9 cellular contexts compared by ENCODE assay signal in genomic region chr20:38804682-38805501, GRCh38. TPM values are rescaled to one million over a fixed set of nuclear protein-coding genes. Genes with fewer than 3 reads are reported as not detected.
DNase-seq lines count a peak whose midpoint lies in the region; ATAC-seq and TF ChIP-seq lines count a peak whose summit lies in the region.
"Had no signal": no experiment of that assay in that cellular context is flagged by ENCODE, and none has a peak within 500 bp of the region (broad histone marks: within the 10 kb centered on the region; RNA-seq: fewer than 3 reads in every experiment).

No MANE protein-coding gene starts in this region.

- peak overlapping the region; percentile 97 for H3K27ac Mint-ChIP-seq in activated CD4-positive, alpha-beta T cell treated with anti-CD3 and anti-CD28 coated beads, Interleukin-2, amount 10 ng/mL, durations not matched to agents 7 days and 5 days
- H3K27ac Mint-ChIP-seq in nephron progenitor cell: no peak overlapping the region

- H3K4me1 ChIP-seq in stomach smooth muscle (ENCODE audit: control insufficient read depth, insufficient read depth, low read length): peaks cover 24% of the 10 kb centered on the region

- no peaks in the 10 kb centered on the region for H3K9me3 Mint-ChIP-seq in activated CD4-positive, alpha-beta T cell treated with anti-CD3 and anti-CD28 coated beads, Interleukin-2, amount 10 ng/mL, durations not matched to agents 7 days and 5 days
- H3K9me3 Mint-ChIP-seq in nephron progenitor cell: no peaks in the 10 kb centered on the region

- H3K4me3 Mint-ChIP-seq in activated CD4-positive, alpha-beta T cell treated with anti-CD3 and anti-CD28 coated beads, Interleukin-2, amount 10 ng/mL, durations not matched to agents 7 days and 5 days: peak overlapping the region; percentile 87
- H3K4me3 Mint-ChIP-seq in nephron progenitor cell: peak overlapping the region; percentile 73

- H3K4me1 Mint-ChIP-seq in activated CD4-positive, alpha-beta T cell treated with anti-CD3 and anti-CD28 coated beads, Interleukin-2, amount 10 ng/mL, durations not matched to agents 7 days and 5 days: peaks cover 60% of the 10 kb centered on the region
- peaks cover 13% of the 10 kb centered on the region for H3K4me1 Mint-ChIP-seq in nephron progenitor cell

- POLR2A ChIA-PET in activated CD4-positive, alpha-beta T cell treated with anti-CD3 and anti-CD28 coated beads, Interleukin-2, amount 10 ng/mL, durations not matched to agents 7 days and 5 days (lab: Charles Lee): interaction anchor here (0.6 to 1.0 kb wide), 3 partner anchors 10 to 70 kb away, joined by 3 to 4 read pairs (median 3); no protein-coding TSS in a partner anchor

- peaks cover 25% of the 10 kb centered on the region for H3K36me3 Mint-ChIP-seq in activated CD4-positive, alpha-beta T cell treated with anti-CD3 and anti-CD28 coated beads, Interleukin-2, amount 10 ng/mL, durations not matched to agents 7 days and 5 days (ENCODE audit: low read depth)
- no peaks in the 10 kb centered on the region for H3K36me3 Mint-ChIP-seq in nephron progenitor cell (ENCODE audit: low read depth)

- H3K27me3 ChIP-seq in HL-60 (ENCODE audit: insufficient read depth, poor library complexity, severe bottlenecking) (peaks cover 21% of the 10 kb centered on the region), stomach smooth muscle (ENCODE audit: control insufficient read depth in 1 of 2, insufficient read depth in 2 of 2, low read length in 2 of 2) (peaks cover 27 to 33% of the 10 kb centered on the region in 2 donors)

- peak in 1 of 2 experiments; percentile 62 for DNase-seq in HL-60 (ENCODE audit: low read depth in 1 of 2, low spot score in 1 of 2)
- DNase-seq in activated CD4-positive, alpha-beta T cell treated with anti-CD3 and anti-CD28 coated beads, Interleukin-2, amount 10 ng/mL, durations not matched to agents 7 days and 5 days: peak; percentile 85
- peak; percentile 57 for DNase-seq in ecto neural progenitor cell (ENCODE audit: low spot score)
- DNase-seq in nephron progenitor cell: no peak
- DNase-seq in NCI-H345 treated with DMSO at 0.1 percent for 48 hours (lab: John Stamatoyannopoulos, UW; ENCODE audit: unreplicated experiment): no peak
- no peak for DNase-seq in NCI-H1048 (lab: John Stamatoyannopoulos, UW)

- H3K4me3 ChIP-seq in HL-60 (replicated peaks; ENCODE audit: insufficient read depth, low read length) (peak overlapping the region; percentile 59), stomach smooth muscle (ENCODE audit: low read length in 2 of 2) (peak overlapping the region; percentile 59 to 69)

- no peak overlapping the region for H3K27ac ChIP-seq in HL-60 (replicated peaks)
- no peak overlapping the region for H3K27ac ChIP-seq in stomach smooth muscle (ENCODE audit: low read length)
- H3K27ac ChIP-seq: neutrophil had no signal

- no peak for TF ChIP-seq CTCF in HL-60 (IDR thresholded peaks at IDR 0.05; ENCODE audit: insufficient read depth, low read length)
- no peak for TF ChIP-seq CTCF in nephron progenitor cell (IDR thresholded peaks at IDR 0.05)

- ATAC-seq in GM18498 (IDR thresholded peaks at IDR 0.05; ENCODE audit: unreplicated experiment): peak; percentile 31

- H3K9ac ChIP-seq in stomach smooth muscle (ENCODE audit: low read length in 2 of 2): no peak overlapping the region

- CTCF ChIA-PET in activated CD4-positive, alpha-beta T cell treated with anti-CD3 and anti-CD28 coated beads, Interleukin-2, amount 10 ng/mL, durations not matched to agents 7 days and 5 days (lab: Charles Lee): interaction anchor here (0.9 to 1.9 kb wide), 10 partner anchors 9 to 157 kb away, joined by 3 to 6 read pairs (median 4); partner anchors contain the start of gene DHX35

- no peaks in the 10 kb centered on the region for H3K27me3 Mint-ChIP-seq in activated CD4-positive, alpha-beta T cell treated with anti-CD3 and anti-CD28 coated beads, Interleukin-2, amount 10 ng/mL, durations not matched to agents 7 days and 5 days
- peaks cover 76% of the 10 kb centered on the region for H3K27me3 Mint-ChIP-seq in nephron progenitor cell (ENCODE audit: low read depth, poor library complexity)

- H3K36me3 ChIP-seq in stomach smooth muscle (ENCODE audit: control insufficient read depth in 2 of 2, insufficient read depth in 2 of 2, low read length in 2 of 2): no peaks in the 10 kb centered on the region
- H3K36me3 ChIP-seq: neutrophil had no signal

- no peaks in the 10 kb centered on the region for H3K9me3 ChIP-seq in stomach smooth muscle (ENCODE audit: control insufficient read depth in 2 of 2, low read length in 2 of 2)
- H3K9me3 ChIP-seq: neutrophil had no signal

RNA-seq across cellular contexts. Expression of gene PPP1R16B, which starts 0.6 kb away (rescaled TPM):
- 10 to 100 TPM; 63.6 to 67.4 TPM for total RNA-seq in activated CD4-positive, alpha-beta T cell treated with anti-CD3 and anti-CD28 coated beads, Interleukin-2, amount 10 ng/mL, durations not matched to agents 7 days and 5 days

RNA-seq across cellular contexts. Expression of gene ACTR5, which starts 56.6 kb away (rescaled TPM):
- total RNA-seq in activated CD4-positive, alpha-beta T cell treated with anti-CD3 and anti-CD28 coated beads, Interleukin-2, amount 10 ng/mL, durations not matched to agents 7 days and 5 days: 1 to 10 TPM; 7.8 to 8.1 TPM

Comparison
In these comparisons a context has a peak if more than half of its experiments do, and no peak if none do; other contexts are left out.
1. DNase-seq: peak in activated CD4-positive, alpha-beta T cell treated with anti-CD3 and anti-CD28 coated beads, Interleukin-2, amount 10 ng/mL, durations not matched to agents 7 days and 5 days (single experiment) and ecto neural progenitor cell (single experiment); none in nephron progenitor cell (single experiment), NCI-H345 treated with DMSO at 0.1 percent for 48 hours (single experiment) and NCI-H1048 (single experiment).